In the genomic region with DNA sequence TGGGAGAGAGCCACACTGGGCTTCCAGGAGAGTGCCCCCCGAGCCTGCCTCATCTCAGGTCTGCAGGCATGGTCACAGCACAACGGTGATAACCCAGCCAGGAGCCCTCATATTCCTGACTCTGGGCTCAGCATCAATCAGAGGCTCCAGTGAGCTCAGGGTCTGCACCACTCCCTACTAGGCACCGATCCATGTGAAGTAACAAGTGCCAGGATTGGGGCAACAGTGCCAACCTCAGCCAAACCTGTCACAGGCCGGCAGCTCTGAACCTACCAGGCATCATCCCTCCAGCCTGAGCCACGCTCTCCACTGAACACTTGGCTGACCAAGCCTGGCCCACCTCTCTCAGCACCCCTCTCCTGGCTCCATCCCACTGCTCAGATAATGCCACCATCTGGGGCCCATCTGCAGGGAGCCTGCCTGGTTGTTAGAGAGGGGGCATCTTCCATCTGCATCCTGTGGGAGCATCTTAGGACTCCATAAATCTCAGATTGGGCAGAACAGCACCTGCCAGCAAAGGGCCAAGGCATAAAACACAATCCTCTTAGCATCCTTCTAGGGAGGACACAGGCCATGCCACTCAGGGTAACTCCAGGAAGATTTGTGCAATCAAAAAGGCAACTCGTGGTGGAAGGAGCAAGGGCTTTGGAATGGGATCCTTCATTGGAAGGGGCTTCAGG, we compare ENCODE assay signal across 26 cellular contexts.
DNase-seq lines count a peak whose midpoint lies in the region; ATAC-seq, FAIRE-seq and TF ChIP-seq lines count a peak whose summit lies in the region.
"Had no signal": no experiment of that assay in that cellular context is flagged by ENCODE, and none has a peak within 500 bp of the region (broad histone marks: within the 10 kb centered on the region; RNA-seq: fewer than 3 reads in every experiment).

No MANE protein-coding gene starts in this region.

- H4K8ac ChIP-seq in neuronal stem cell (ENCODE audit: low read depth, low read length): no peak overlapping the region

- H3K4me1 ChIP-seq in neuronal stem cell (ENCODE audit: control insufficient read depth in 2 of 2, insufficient read depth in 1 of 2, low read depth in 1 of 2, low read length in 2 of 2): peaks cover 0 to 9% of the 10 kb centered on the region in 2 donors
- H3K4me1 ChIP-seq in HAP-1: no peaks in the 10 kb centered on the region
- H3K4me1 ChIP-seq: A549, Caco-2 had no signal

- H3K23ac ChIP-seq in neuronal stem cell (ENCODE audit: low read depth, low read length, poor library complexity): no peak overlapping the region

- H3K14ac ChIP-seq in neuronal stem cell (ENCODE audit: low read length): no peak overlapping the region

- no peak overlapping the region for H3K4me3 Mint-ChIP-seq in activated naive CD4-positive, alpha-beta T cell treated with anti-CD3 and anti-CD28 coated beads, Interleukin-2, amount 10 ng/mL, durations not matched to agents 7 days and 5 days
- H3K4me3 Mint-ChIP-seq in natural killer cell treated with Interleukin-12 subunit alpha and Interleukin-12 subunit beta and Interleukin-15 and Interleukin-18, amount 100 ng/mL, for 72 hours: no peak overlapping the region
- H3K4me3 Mint-ChIP-seq: CD8-positive, alpha-beta T cell; GM23338 had no signal

- H2AFZ ChIP-seq in neuronal stem cell (ENCODE audit: low read length): no peak overlapping the region
- H2AFZ ChIP-seq: GM23338 had no signal

- no peak overlapping the region for H4K91ac ChIP-seq in neuronal stem cell (ENCODE audit: low read depth, low read length, poor library complexity)

- H3K27ac ChIP-seq in neuronal stem cell (replicated peaks; ENCODE audit: low read length): no peak overlapping the region
- H3K27ac ChIP-seq: A549, RWPE1 had no signal

- no peaks in the 10 kb centered on the region for H3K9me3 Mint-ChIP-seq in activated naive CD4-positive, alpha-beta T cell treated with anti-CD3 and anti-CD28 coated beads, Interleukin-2, amount 10 ng/mL, durations not matched to agents 7 days and 5 days
- H3K9me3 Mint-ChIP-seq in natural killer cell treated with Interleukin-12 subunit alpha and Interleukin-12 subunit beta and Interleukin-15 and Interleukin-18, amount 100 ng/mL, for 72 hours: no peaks in the 10 kb centered on the region
- H3K9me3 Mint-ChIP-seq: CD8-positive, alpha-beta T cell; GM23338 had no signal

- no peak overlapping the region for H3K4me3 ChIP-seq in bronchial epithelial cell (ENCODE audit: low read depth, low read length)
- no peak overlapping the region for H3K4me3 ChIP-seq in neuronal stem cell (ENCODE audit: low read length in 2 of 2)
- no peak overlapping the region for H3K4me3 ChIP-seq in HAP-1
- H3K4me3 ChIP-seq: A549, GM23338 had no signal

- H3K18ac ChIP-seq in neuronal stem cell (ENCODE audit: low read length): no peak overlapping the region

- no peak overlapping the region for H3K27ac Mint-ChIP-seq in activated naive CD4-positive, alpha-beta T cell treated with anti-CD3 and anti-CD28 coated beads, Interleukin-2, amount 10 ng/mL, durations not matched to agents 7 days and 5 days
- no peak overlapping the region for H3K27ac Mint-ChIP-seq in natural killer cell treated with Interleukin-12 subunit alpha and Interleukin-12 subunit beta and Interleukin-15 and Interleukin-18, amount 100 ng/mL, for 72 hours
- H3K27ac Mint-ChIP-seq: CD8-positive, alpha-beta T cell; GM23338 had no signal

- H3K9me3 ChIP-seq in neuronal stem cell (replicated peaks in 1 of 2; ENCODE audit: control insufficient read depth in 2 of 2, insufficient read depth in 1 of 2, low read depth in 1 of 2, low read length in 2 of 2) (no peaks in the 10 kb centered on the region), HAP-1 (no peaks in the 10 kb centered on the region)
- H3K9me3 ChIP-seq: A549, Caco-2 had no signal

- H2BK120ac ChIP-seq in neuronal stem cell (ENCODE audit: low read depth, low read length): no peak overlapping the region

- peak overlapping the region; percentile 4 for H2AK5ac ChIP-seq in neuronal stem cell (ENCODE audit: low read depth, low read length)

- peak; percentile 32 for FAIRE-seq in bronchial epithelial cell (lab: Jason Lieb, UNC)
- FAIRE-seq: A549 had no signal

- TF ChIP-seq CTCF in bronchial epithelial cell (IDR thresholded peaks at IDR 0.05; ENCODE audit: insufficient read depth, low read length, severe bottlenecking): no peak

- no peak overlapping the region for H3K4me2 ChIP-seq in neuronal stem cell (ENCODE audit: insufficient read depth, low read length, poor library complexity, severe bottlenecking)
- H3K4me2 ChIP-seq: A549, GM23338 had no signal

- ATAC-seq in GM18861 (IDR thresholded peaks at IDR 0.05; ENCODE audit: unreplicated experiment): no peak
- ATAC-seq in natural killer cell treated with Interleukin-12 subunit alpha and Interleukin-12 subunit beta and Interleukin-15 and Interleukin-18, amount 100 ng/mL, for 72 hours: no peak
- ATAC-seq: A549; CD8-positive, alpha-beta T cell; GM23338; Panc1 had no signal

- no peak overlapping the region for H2BK5ac ChIP-seq in neuronal stem cell (ENCODE audit: low read length)

- H2BK12ac ChIP-seq in neuronal stem cell (ENCODE audit: low read length): no peak overlapping the region

- DNase-seq in NCI-H1694 (lab: John Stamatoyannopoulos, UW) (peak; percentile 77), NCI-H524 (lab: John Stamatoyannopoulos, UW) (peak; percentile 96 to 98), bronchial epithelial cell (ENCODE audit: low read depth) (no peak), neuronal stem cell (ENCODE audit: low spot score) (no peak), HAP-1 (ENCODE audit: low spot score in 2 of 2) (no peak)
- no peak for DNase-seq in activated naive CD4-positive, alpha-beta T cell treated with anti-CD3 and anti-CD28 coated beads, Interleukin-2, amount 10 ng/mL, durations not matched to agents 7 days and 5 days
- DNase-seq in natural killer cell treated with Interleukin-12 subunit alpha and Interleukin-12 subunit beta and Interleukin-15 and Interleukin-18, amount 100 ng/mL, for 72 hours (ENCODE audit: low spot score): no peak
- DNase-seq: C1 segment of cervical spinal cord; Caco-2; CD8-positive, alpha-beta T cell; DND-41; HCEC 1CT; KBM-7; MV-4-11; NCI-H1105; NCI-H1436 treated with DMSO at 0.1 percent for 48 hours; NCI-H2029; NCI-H2227 treated with DMSO at 0.1 percent for 48 hours; NCI-H510A treated with DMSO at 0.1 percent for 48 hours; SHP77; T-helper 1 cell had no signal

- no peaks in the 10 kb centered on the region for H3K27me3 ChIP-seq in bronchial epithelial cell (ENCODE audit: control insufficient read depth, insufficient read depth, low read length)
- peaks cover 0 to 21% (median 0%) of the 10 kb centered on the region in 3 experiments for H3K27me3 ChIP-seq in neuronal stem cell (ENCODE audit: control insufficient read depth in 3 of 3, insufficient read depth in 3 of 3, low read depth in 1 of 3, low read length in 3 of 3)
- peaks cover 29% of the 10 kb centered on the region for H3K27me3 ChIP-seq in HAP-1 (ENCODE audit: low read depth)

- WGBS in neuronal stem cell (ENCODE audit: extremely low coverage in 2 of 2, insufficient read length in 2 of 2, insufficient replicate concordance in 1 of 2), 2 donors: no CpG with 5 or more reads among the region's 6 CpGs

- peaks cover 31% of the 10 kb centered on the region for H3K27me3 Mint-ChIP-seq in activated naive CD4-positive, alpha-beta T cell treated with anti-CD3 and anti-CD28 coated beads, Interleukin-2, amount 10 ng/mL, durations not matched to agents 7 days and 5 days
- peaks cover 11 to 24% of the 10 kb centered on the region in 2 donors for H3K27me3 Mint-ChIP-seq in natural killer cell treated with Interleukin-12 subunit alpha and Interleukin-12 subunit beta and Interleukin-15 and Interleukin-18, amount 100 ng/mL, for 72 hours

- no peak overlapping the region for H3K9ac ChIP-seq in neuronal stem cell (ENCODE audit: low read depth, low read length, poor library complexity)

- CTCF ChIA-PET in activated naive CD4-positive, alpha-beta T cell treated with anti-CD3 and anti-CD28 coated beads, Interleukin-2, amount 10 ng/mL, durations not matched to agents 7 days and 5 days (lab: Charles Lee): no interaction called here

- H2BK15ac ChIP-seq in neuronal stem cell (ENCODE audit: low read length): peak overlapping the region; percentile 2

- H3K4ac ChIP-seq in neuronal stem cell (ENCODE audit: low read length): no peak overlapping the region

- H3K4me1 Mint-ChIP-seq in activated naive CD4-positive, alpha-beta T cell treated with anti-CD3 and anti-CD28 coated beads, Interleukin-2, amount 10 ng/mL, durations not matched to agents 7 days and 5 days: no peaks in the 10 kb centered on the region
- no peaks in the 10 kb centered on the region for H3K4me1 Mint-ChIP-seq in natural killer cell treated with Interleukin-12 subunit alpha and Interleukin-12 subunit beta and Interleukin-15 and Interleukin-18, amount 100 ng/mL, for 72 hours (ENCODE audit: low read depth in 2 of 2)

- no peaks in the 10 kb centered on the region for H3K36me3 ChIP-seq in bronchial epithelial cell (ENCODE audit: control insufficient read depth, insufficient read depth, low read length)
- no peaks in the 10 kb centered on the region for H3K36me3 ChIP-seq in neuronal stem cell (replicated peaks in 1 of 2; ENCODE audit: control insufficient read depth in 2 of 2, insufficient read depth in 2 of 2, low read length in 2 of 2)
- H3K36me3 ChIP-seq in HAP-1 (replicated peaks): no peaks in the 10 kb centered on the region

- no peaks in the 10 kb centered on the region for H3K79me1 ChIP-seq in neuronal stem cell (ENCODE audit: low read depth, low read length)

- no peaks in the 10 kb centered on the region for H3K36me3 Mint-ChIP-seq in activated naive CD4-positive, alpha-beta T cell treated with anti-CD3 and anti-CD28 coated beads, Interleukin-2, amount 10 ng/mL, durations not matched to agents 7 days and 5 days
- no peaks in the 10 kb centered on the region for H3K36me3 Mint-ChIP-seq in natural killer cell treated with Interleukin-12 subunit alpha and Interleukin-12 subunit beta and Interleukin-15 and Interleukin-18, amount 100 ng/mL, for 72 hours
- H3K36me3 Mint-ChIP-seq: CD8-positive, alpha-beta T cell had no signal

- in situ Hi-C loops in HAP-1 (cut with MboI; ENCODE audit: low sequenced_read_pairs): no loop called here

Comparison
In these comparisons a context has a peak if more than half of its experiments do, and no peak if none do; other contexts are left out.
1. DNase-seq: peak in NCI-H1694 (single experiment) and NCI-H524 (2 of 2); none in bronchial epithelial cell (single experiment), neuronal stem cell (single experiment), HAP-1 (0 of 2), activated naive CD4-positive, alpha-beta T cell treated with anti-CD3 and anti-CD28 coated beads, Interleukin-2, amount 10 ng/mL, durations not matched to agents 7 days and 5 days (single experiment) and natural killer cell treated with Interleukin-12 subunit alpha and Interleukin-12 subunit beta and Interleukin-15 and Interleukin-18, amount 100 ng/mL, for 72 hours (single experiment).